ENCODE assay signal across 15 cellular contexts in the genomic region with DNA sequence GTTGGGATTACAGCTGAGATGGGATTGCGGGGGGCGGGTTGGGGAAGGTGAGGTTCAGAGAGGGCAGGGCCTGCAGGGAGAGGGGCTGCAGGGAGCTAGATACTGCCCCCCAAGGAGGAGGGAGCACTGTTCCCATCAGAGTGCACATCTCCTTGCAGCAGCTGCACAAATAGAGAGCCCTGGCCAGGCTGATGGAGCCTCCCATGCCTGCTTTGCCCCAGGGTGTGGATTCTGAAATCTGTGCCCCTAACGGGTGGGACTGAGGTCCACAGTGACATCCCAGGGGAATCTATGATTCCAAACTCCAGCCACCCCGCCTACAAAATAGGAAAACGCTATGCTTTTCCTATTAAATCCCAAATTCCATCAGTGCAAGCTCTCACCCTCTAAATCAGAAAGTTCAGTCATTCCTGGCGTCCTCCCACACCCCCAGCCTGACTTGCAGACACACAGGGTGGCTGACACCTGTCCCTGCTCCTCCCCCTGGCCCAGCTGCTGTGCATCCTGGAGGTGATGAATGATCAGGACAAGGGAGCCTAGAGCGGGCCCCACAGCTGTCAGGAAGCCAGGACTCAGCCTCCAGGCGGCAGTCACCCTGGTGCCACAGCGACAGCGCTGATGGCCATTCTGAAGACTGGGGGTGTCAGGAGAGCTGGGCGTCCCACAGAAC. TPM values are rescaled to one million over a fixed set of nuclear protein-coding genes. Genes with fewer than 3 reads are reported as not detected.
"Had no signal": no experiment of that assay in that cellular context is flagged by ENCODE, and none has a peak within 500 bp of the region (broad histone marks: within the 10 kb centered on the region; RNA-seq: fewer than 3 reads in every experiment).

No MANE protein-coding gene starts in this region.

- DNase-seq: activated CD4-positive, alpha-beta T cell treated with anti-CD3 and anti-CD28 coated beads for 48 hours; activated CD8-positive, alpha-beta T cell treated with anti-CD3 and anti-CD28 coated beads, Interleukin-2, amount 10 ng/mL, durations not matched to agents 7 days and 5 days; cerebellar nuclear complex; hippocampal formation; kidney glomerular epithelial cell; naive B cell; retina; T-cell; trophoblast cell had no signal

- H3K9me3 Mint-ChIP-seq: activated naive CD4-positive, alpha-beta T cell treated with anti-CD3 and anti-CD28 coated beads, Interleukin-2, amount 50 U/mL, for 72 hours; dendritic cell treated with granulocyte-macrophage colony-stimulating factor and Interleukin-4, amounts not matched to agents 40 ng/mL and 50 ng/mL, for 4 days; naive B cell; stimulated activated memory B cell treated with anti-CD40 and anti-IgM and Interleukin-4, amounts not matched to agents 10 μg/mL and 1 μg/mL and 100 μg/mL, for 72 hours; T-cell; WTC11 had no signal

- H3K36me3 Mint-ChIP-seq: activated naive CD4-positive, alpha-beta T cell treated with anti-CD3 and anti-CD28 coated beads, Interleukin-2, amount 50 U/mL, for 72 hours; mesothelial cell of epicardium; naive B cell; WTC11 had no signal

- H3K27me3 Mint-ChIP-seq: naive B cell, T-cell had no signal

- H3K4me1 Mint-ChIP-seq: mesothelial cell of epicardium had no signal

- H3K4me3 Mint-ChIP-seq: activated CD8-positive, alpha-beta T cell treated with anti-CD3 and anti-CD28 coated beads, Interleukin-2, amount 10 ng/mL, durations not matched to agents 7 days and 5 days; dendritic cell treated with granulocyte-macrophage colony-stimulating factor and Interleukin-4, amounts not matched to agents 40 ng/mL and 50 ng/mL, for 4 days; mesothelial cell of epicardium; naive B cell; stimulated activated memory B cell treated with anti-CD40 and anti-IgM and Interleukin-4, amounts not matched to agents 10 μg/mL and 1 μg/mL and 100 μg/mL, for 72 hours; WTC11 had no signal

- H3K27ac Mint-ChIP-seq: activated CD8-positive, alpha-beta T cell treated with anti-CD3 and anti-CD28 coated beads, Interleukin-2, amount 10 ng/mL, durations not matched to agents 7 days and 5 days; dendritic cell treated with granulocyte-macrophage colony-stimulating factor and Interleukin-4, amounts not matched to agents 40 ng/mL and 50 ng/mL, for 4 days; mesothelial cell of epicardium; stimulated activated memory B cell treated with anti-CD40 and anti-IgM and Interleukin-4, amounts not matched to agents 10 μg/mL and 1 μg/mL and 100 μg/mL, for 72 hours; WTC11 had no signal

RNA-seq across cellular contexts. Expression of gene CEACAM21, which starts 6.3 kb away (rescaled TPM):
- total RNA-seq: mesothelial cell of epicardium had no signal

RNA-seq across cellular contexts. Expression of gene CEACAM4, which starts 57.3 kb away (rescaled TPM):
- total RNA-seq: activated CD8-positive, alpha-beta T cell treated with anti-CD3 and anti-CD28 coated beads, Interleukin-2, amount 10 ng/mL, durations not matched to agents 7 days and 5 days; activated naive CD4-positive, alpha-beta T cell treated with anti-CD3 and anti-CD28 coated beads, Interleukin-2, amount 50 U/mL, for 72 hours; glomerular endothelial cell; mesothelial cell of epicardium; WTC11 had no signal
